ENCODE assay signal across 27 cellular contexts in the genomic region with DNA sequence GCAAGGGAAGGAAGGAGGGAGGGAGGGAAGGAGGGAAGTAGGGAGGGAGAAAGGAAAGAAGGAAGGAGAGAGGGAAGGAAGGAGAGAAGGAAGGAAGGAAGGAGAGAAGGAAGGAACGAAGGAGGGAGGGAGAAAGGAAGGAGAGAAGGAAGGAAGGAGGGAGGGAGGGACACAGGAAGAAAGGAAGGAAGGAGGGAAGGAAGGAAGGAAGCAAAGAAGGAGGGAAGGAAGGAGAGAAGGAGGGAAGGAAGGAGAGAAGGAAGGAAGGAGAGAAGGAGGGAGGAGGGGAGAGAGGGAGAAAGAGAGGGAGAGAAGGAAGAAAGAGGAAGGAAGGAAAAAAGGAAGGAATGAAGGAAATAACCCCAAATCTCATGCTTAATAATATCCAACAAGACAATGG.
A peak's percentile ranks its signal among the peaks of the same experiment; 100 is the strongest.
DNase-seq lines count a peak whose midpoint lies in the region; FAIRE-seq and TF ChIP-seq lines count a peak whose summit lies in the region.
"Had no signal": no experiment of that assay in that cellular context is flagged by ENCODE, and none has a peak within 500 bp of the region (broad histone marks: within the 10 kb centered on the region; RNA-seq: fewer than 3 reads in every experiment).

No MANE protein-coding gene starts in this region.

- H2AK5ac ChIP-seq in H9 (ENCODE audit: insufficient read length, low read length) = no peak overlapping the region
- H2AK5ac ChIP-seq in H1 (ENCODE audit: low read depth, low read length) = peak overlapping the region; percentile 75; the same call in 1 of the 2 replicates

- no peak overlapping the region for H3K27ac Mint-ChIP-seq in H9
- H3K27ac Mint-ChIP-seq: CD14-positive monocyte; CD4-positive, alpha-beta memory T cell; CD4-positive, CD25-positive, alpha-beta regulatory T cell; CD8-positive, alpha-beta memory T cell had no signal

- H3K4me3 Mint-ChIP-seq in H9 = no peak overlapping the region
- H3K4me3 Mint-ChIP-seq: CD14-positive monocyte; CD4-positive, CD25-positive, alpha-beta regulatory T cell; CD8-positive, alpha-beta memory T cell had no signal

- H3K27me3 ChIP-seq in H9 (ENCODE audit: insufficient read depth, low read length) (no peaks in the 10 kb centered on the region), H1 (replicated peaks in 1 of 4; ENCODE audit: control insufficient read depth in 3 of 4, extremely low read depth in 1 of 4, insufficient read depth in 3 of 4, low read length in 3 of 4) (no peaks in the 10 kb centered on the region)
- H3K27me3 ChIP-seq: BE2C, BLaER1 had no signal

- H3K4me1 ChIP-seq in H9 (ENCODE audit: insufficient read depth, low read length) (no peaks in the 10 kb centered on the region), HEK293 (ENCODE audit: control insufficient read depth, insufficient read depth, low read length) (no peaks in the 10 kb centered on the region), H1 (replicated peaks in 1 of 4; ENCODE audit: control insufficient read depth in 3 of 4, insufficient read depth in 4 of 4, low read length in 3 of 4) (no peaks in the 10 kb centered on the region)
- H3K4me1 ChIP-seq: BLaER1 had no signal

- H3K9me3 Mint-ChIP-seq in H9 = no peaks in the 10 kb centered on the region; a peak in 3 of 5 replicates

- no peaks in the 10 kb centered on the region for H4K20me1 ChIP-seq in H9 (ENCODE audit: control insufficient read depth, insufficient read depth, insufficient read length)
- H4K20me1 ChIP-seq in H1 (replicated peaks in 1 of 2; ENCODE audit: control insufficient read depth in 1 of 2, insufficient read depth in 2 of 2, low read length in 2 of 2) = no peaks in the 10 kb centered on the region
- H4K20me1 ChIP-seq: BLaER1 had no signal

- H3K14ac ChIP-seq in H9 (ENCODE audit: insufficient read depth, low read length) = no peak overlapping the region
- no peak overlapping the region for H3K14ac ChIP-seq in H1 (ENCODE audit: insufficient read length)

- DNase-seq in H9 (no peak), H1 (ENCODE audit: low read depth in 1 of 2, low spot score in 2 of 2) (no peak), HCEC 1CT (no peak), erythroblast (lab: John Stamatoyannopoulos, UW) (no peak)
- no peak for DNase-seq in stimulated activated CD4-positive, alpha-beta T cell treated with anti-CD3 and anti-CD28 coated beads, Interleukin-4, amount 100 ng/mL, for 4 hours
- DNase-seq: 8988T; ACHN; BE2C; C1 segment of cervical spinal cord; CD4-positive, alpha-beta memory T cell; CD4-positive, CD25-positive, alpha-beta regulatory T cell; CD8-positive, alpha-beta memory T cell; COR-L47; DMS 273 treated with DMSO at 0.1 percent for 48 hours; DMS153; DMS53; DMS79; DND-41; EL; GDM1 had no signal

- no peak overlapping the region for H3K56ac ChIP-seq in H9 (ENCODE audit: insufficient read length, low read depth, low read length)
- no peak overlapping the region for H3K56ac ChIP-seq in H1 (replicated peaks; ENCODE audit: insufficient read length, low read depth, low read length)

- CTCF ChIA-PET in HEK293 (lab: Yijun Ruan, JAX) = no interaction called here
- CTCF ChIA-PET in H1 (lab: Charles Lee; ENCODE audit: partially characterized antibody) = no interaction called here

- no peak overlapping the region for H3K27ac ChIP-seq in H9 (ENCODE audit: insufficient read length, low read depth, low read length)
- no peak overlapping the region for H3K27ac ChIP-seq in HEK293 (ENCODE audit: extremely low read depth, low read depth, low read length)
- no peak overlapping the region for H3K27ac ChIP-seq in H1 (ENCODE audit: low read depth, low read length)
- H3K27ac ChIP-seq: BLaER1 had no signal

- no peak overlapping the region for H2BK20ac ChIP-seq in H9 (ENCODE audit: low read depth, low read length, poor library complexity, severe bottlenecking)
- H2BK20ac ChIP-seq in H1 (ENCODE audit: low read length) = no peak overlapping the region

- no peak overlapping the region for H2BK15ac ChIP-seq in H9 (ENCODE audit: low read depth, low read length)
- no peak overlapping the region for H2BK15ac ChIP-seq in H1 (ENCODE audit: low read length)

- H3K9ac ChIP-seq in H9 (ENCODE audit: extremely low read depth, insufficient read length, low read length) (no peak overlapping the region), H1 (replicated peaks in 1 of 4; ENCODE audit: extremely low read depth in 1 of 4, low read depth in 3 of 4, low read length in 3 of 4) (no peak overlapping the region)
- H3K9ac ChIP-seq: BLaER1 had no signal

- H3K79me1 ChIP-seq in H9 (ENCODE audit: insufficient read depth, low read depth, low read length, poor library complexity, severe bottlenecking) = no peaks in the 10 kb centered on the region
- no peaks in the 10 kb centered on the region for H3K79me1 ChIP-seq in H1 (ENCODE audit: low read depth, low read length)

- FAIRE-seq in H1 (lab: Jason Lieb, UNC) = no peak
- FAIRE-seq: A204.1, GM12878, GM12892, GM18507 had no signal

- H4K91ac ChIP-seq in H9 (ENCODE audit: insufficient read length, low read depth, low read length) (no peak overlapping the region), H1 (replicated peaks; ENCODE audit: insufficient read length, low read length) (no peak overlapping the region)

- no CpG with 5 or more reads among the region's 1 CpG for WGBS in H9 (ENCODE audit: extremely low coverage, insufficient read length, low lambda C conversion rate)
- 14 to 44% methylated on average over 1 of the region's 1 CpG for WGBS in H1 (ENCODE audit: extremely low coverage in 1 of 2, insufficient coverage in 1 of 2, insufficient read length in 1 of 2, insufficient replicate concordance in 2 of 2, low coverage in 1 of 2, low lambda C conversion rate in 2 of 2, missing lambda C conversion rate in 1 of 2), 2 experiments

- no peaks in the 10 kb centered on the region for H3K27me3 Mint-ChIP-seq in H9 (ENCODE audit: low read depth)

- TF ChIP-seq RAD21 in H1 (IDR thresholded peaks at IDR 0.05 in 1 of 2, conservative IDR thresholded peaks at IDR 0.05 in 1 of 2; ENCODE audit: low read depth in 2 of 2, low read length in 2 of 2) = no peak

- no peak overlapping the region for H2BK120ac ChIP-seq in H9 (ENCODE audit: low read depth, low read length, poor library complexity, severe bottlenecking)
- no peak overlapping the region for H2BK120ac ChIP-seq in H1 (replicated peaks; ENCODE audit: low read depth, low read length)

- no peak overlapping the region for H3K4me3 ChIP-seq in HEK293 (ENCODE audit: low read depth, low read length)
- H3K4me3 ChIP-seq in H1 (ENCODE audit: extremely low read depth in 1 of 4, insufficient read depth in 2 of 4, low read depth in 3 of 4, low read length in 4 of 4) = no peak overlapping the region
- H3K4me3 ChIP-seq: BLaER1, GM12878 had no signal

- no peak overlapping the region for H2BK12ac ChIP-seq in H9 (ENCODE audit: insufficient read length, low read depth, low read length)
- H2BK12ac ChIP-seq in H1 (ENCODE audit: low read depth, low read length) = no peak overlapping the region

- no peaks in the 10 kb centered on the region for H3K4me1 Mint-ChIP-seq in H9
- H3K4me1 Mint-ChIP-seq: CD14-positive monocyte; CD4-positive, CD25-positive, alpha-beta regulatory T cell; CD8-positive, alpha-beta memory T cell had no signal

- POLR2A ChIA-PET in HEK293 (lab: Yijun Ruan, JAX) = no interaction called here
- POLR2A ChIA-PET in H1 (lab: Charles Lee; ENCODE audit: partially characterized antibody) = no interaction called here

- H4K8ac ChIP-seq in H9 (replicated peaks; ENCODE audit: insufficient read length, low read depth, low read length) (no peak overlapping the region), H1 (ENCODE audit: extremely low read depth, insufficient read depth, low read length) (no peak overlapping the region)

- H3T11ph ChIP-seq in H9 (ENCODE audit: low read length) = no peak overlapping the region

- no peak for TF ChIP-seq EP300 in H1 (IDR thresholded peaks at IDR 0.05; ENCODE audit: borderline replicate concordance in 1 of 2, low read depth in 2 of 2, low read length in 2 of 2)

- no peak for TF ChIP-seq POLR2A in H1 (IDR thresholded peaks at IDR 0.05; ENCODE audit: control extremely low read depth in 1 of 2, low read depth in 2 of 2, low read length in 2 of 2)
- TF ChIP-seq POLR2A in erythroblast (IDR thresholded peaks at IDR 0.05; ENCODE audit: low read length) = no peak

- H2AFZ ChIP-seq in H9 (ENCODE audit: low read length) = no peak overlapping the region
- no peak overlapping the region for H2AFZ ChIP-seq in H1 (ENCODE audit: low read length)

- H4K5ac ChIP-seq in H9 (ENCODE audit: insufficient read length, low read depth, low read length) = peak overlapping the region; percentile 86
- H4K5ac ChIP-seq in H1 (ENCODE audit: insufficient read length, low read depth, low read length) = no peak overlapping the region

- H3K36me3 ChIP-seq in HEK293 (ENCODE audit: control insufficient read depth in 2 of 2, insufficient read depth in 1 of 2, low read length in 2 of 2) (no peaks in the 10 kb centered on the region), H1 (ENCODE audit: control insufficient read depth in 2 of 4, insufficient read depth in 4 of 4, low read length in 3 of 4) (no peaks in the 10 kb centered on the region)
- H3K36me3 ChIP-seq: BE2C, BLaER1 had no signal

- no peak overlapping the region for H3K4ac ChIP-seq in H9 (ENCODE audit: low read depth, low read length)
- no peak overlapping the region for H3K4ac ChIP-seq in H1 (replicated peaks; ENCODE audit: insufficient read length, low read depth, low read length)

- TF ChIP-seq CTCF in H9 (conservative IDR thresholded peaks at IDR 0.05) = no peak
- TF ChIP-seq CTCF in HEK293 (tag by site-specific recombination; IDR thresholded peaks at IDR 0.05) = no peak
- no peak for TF ChIP-seq CTCF in H1 (IDR thresholded peaks at IDR 0.05; ENCODE audit: control extremely low read depth in 1 of 3, insufficient read depth in 1 of 3, low read depth in 1 of 3, low read length in 3 of 3)

- no peak overlapping the region for H3K18ac ChIP-seq in H9 (ENCODE audit: insufficient read length, low read depth, low read length)
- no peak overlapping the region for H3K18ac ChIP-seq in H1 (ENCODE audit: extremely low read depth, low read length)

- no peaks in the 10 kb centered on the region for H3K9me3 ChIP-seq in H9 (ENCODE audit: control insufficient read depth, low read depth, low read length)
- no peaks in the 10 kb centered on the region for H3K9me3 ChIP-seq in HEK293 (ENCODE audit: control insufficient read depth, insufficient read depth, low read depth, low read length)
- H3K9me3 ChIP-seq in H1 (ENCODE audit: insufficient read depth in 2 of 2, low read depth in 1 of 2, low read length in 1 of 2) = no peaks in the 10 kb centered on the region
- H3K9me3 ChIP-seq: BE2C, BLaER1 had no signal

- H3K4me2 ChIP-seq in H9 (ENCODE audit: insufficient read depth, insufficient read length, low read length) (no peak overlapping the region), H1 (ENCODE audit: insufficient read depth in 1 of 2, low read depth in 2 of 2, low read length in 2 of 2) (no peak overlapping the region)
- H3K4me2 ChIP-seq: BLaER1 had no signal

- H3K79me2 ChIP-seq in H9 (ENCODE audit: insufficient read depth, low read length) = no peaks in the 10 kb centered on the region
- no peaks in the 10 kb centered on the region for H3K79me2 ChIP-seq in H1 (ENCODE audit: control insufficient read depth in 1 of 2, insufficient read depth in 2 of 2, low read length in 2 of 2)

- H3K23me2 ChIP-seq in H9 (ENCODE audit: insufficient read length, low read depth, low read length, poor library complexity, severe bottlenecking) (no peaks in the 10 kb centered on the region), H1 (ENCODE audit: low read depth, low read length) (no peaks in the 10 kb centered on the region; the same call in 1 of the 2 replicates)

- H2BK5ac ChIP-seq in H9 (ENCODE audit: insufficient read length, low read length) (no peak overlapping the region), H1 (ENCODE audit: low read depth, low read length) (no peak overlapping the region)

- H3K23ac ChIP-seq in H9 (ENCODE audit: insufficient read length, low read depth, low read length) (no peak overlapping the region), H1 (ENCODE audit: insufficient read length) (no peak overlapping the region)

- H3K36me3 Mint-ChIP-seq in H9 (ENCODE audit: insufficient read depth in 1 of 3, low read depth in 3 of 3) = no peaks in the 10 kb centered on the region
- H3K36me3 Mint-ChIP-seq: CD14-positive monocyte; CD4-positive, alpha-beta memory T cell; CD4-positive, CD25-positive, alpha-beta regulatory T cell; CD8-positive, alpha-beta memory T cell had no signal
